In the genomic region with DNA sequence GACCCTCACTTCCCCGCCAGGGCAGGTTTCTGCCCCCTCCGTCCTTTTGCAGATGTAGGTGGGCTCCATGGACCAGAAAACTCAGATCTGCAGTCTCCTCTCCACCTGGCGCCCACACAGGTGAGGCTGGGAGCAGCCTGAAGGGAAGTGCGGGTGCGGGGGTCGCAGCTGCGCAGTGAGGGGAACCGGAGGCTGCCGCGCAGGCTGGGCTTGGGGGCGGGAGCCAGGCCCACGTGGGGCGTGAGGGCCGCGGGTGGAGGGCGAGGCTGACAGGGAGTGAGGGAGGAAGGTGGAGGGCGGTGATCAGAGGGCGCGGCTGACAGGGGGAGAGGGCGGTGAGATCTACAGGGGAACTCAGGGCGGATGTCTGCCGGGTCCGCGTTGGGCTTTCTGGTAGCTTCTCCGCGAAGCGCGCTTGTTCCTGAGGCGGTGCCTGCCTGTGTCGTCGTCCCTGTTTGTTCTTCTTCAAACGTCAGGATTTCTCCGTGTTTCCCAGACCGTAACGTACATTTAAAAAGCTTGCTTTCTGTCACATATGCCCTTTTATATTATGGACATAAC, we compare ENCODE assay signal across 8 cellular contexts.
DNase-seq lines count a peak whose midpoint lies in the region; TF ChIP-seq lines count a peak whose summit lies in the region.
"Not testable (repeated sequence)": the region's sequence is repeated elsewhere in the genome, so short reads cannot be mapped to it uniquely, and the experiment has no call there.

No MANE protein-coding gene starts in this region.

- H3K4me3 ChIP-seq in HUES64 (ENCODE audit: low read length): peak overlapping the region; percentile 33
- peak overlapping the region; percentile 30 for H3K4me3 ChIP-seq in iPS-18a (ENCODE audit: low read length)
- H3K4me3 ChIP-seq in thyroid gland (replicated peaks in 1 of 3): not testable (repeated sequence)

- H3K4me1 ChIP-seq in HUES64 (ENCODE audit: insufficient read depth, low read length); iPS-18a (ENCODE audit: control insufficient read depth, low read depth, low read length); thyroid gland: not testable (repeated sequence)

- H3K27me3 Mint-ChIP-seq in glutamatergic neuron (ENCODE audit: unreplicated experiment): not testable (repeated sequence)
- H3K27me3 Mint-ChIP-seq in nephron (ENCODE audit: low read depth) (peaks cover 17% of the 10 kb centered on the region), progenitor cell of endocrine pancreas (peaks cover 11% of the 10 kb centered on the region)

- intact Hi-C loops in thyroid gland (cut with DNase I): not testable (repeated sequence)

- not testable (repeated sequence) for TF ChIP-seq CTCF in glutamatergic neuron (IDR thresholded peaks at IDR 0.05; ENCODE audit: partially characterized antibody, unreplicated experiment); nephron (IDR thresholded peaks at IDR 0.05; ENCODE audit: unreplicated experiment in 3 of 3); progenitor cell of endocrine pancreas (IDR thresholded peaks at IDR 0.05; ENCODE audit: unreplicated experiment); thyroid gland (IDR thresholded peaks at IDR 0.05)

- H3K9me3 Mint-ChIP-seq in glutamatergic neuron (ENCODE audit: unreplicated experiment); nephron; progenitor cell of endocrine pancreas (ENCODE audit: low read depth): not testable (repeated sequence)

- peak overlapping the region; percentile 55 for H3K4me3 Mint-ChIP-seq in glutamatergic neuron (ENCODE audit: unreplicated experiment)
- peak overlapping the region; percentile 60 to 67 (median 61) for H3K4me3 Mint-ChIP-seq in nephron
- H3K4me3 Mint-ChIP-seq in progenitor cell of endocrine pancreas (ENCODE audit: low read depth): peak overlapping the region; percentile 63

- WGBS in HUES64: 81% methylated on average over 31 of the region's 35 CpGs
- 23% methylated on average over 25 to 28 of the region's 35 CpGs for WGBS in thyroid gland, 2 donors

- H3K27me3 ChIP-seq in HUES64 (ENCODE audit: insufficient read depth, low read length); iPS-18a (ENCODE audit: control insufficient read depth, insufficient read depth, low read length); thyroid gland: not testable (repeated sequence)

- H3K27ac ChIP-seq in HUES64 (ENCODE audit: low read depth, low read length); iPS-18a (ENCODE audit: low read length); thyroid gland: not testable (repeated sequence)

- not testable (repeated sequence) for H3K4me1 Mint-ChIP-seq in glutamatergic neuron (ENCODE audit: low read depth, unreplicated experiment); nephron; progenitor cell of endocrine pancreas (ENCODE audit: low read depth)

- DNase-seq in ELF-1 (ENCODE audit: low read depth, low spot score) (peak; percentile 5), astrocyte of the hippocampus (ENCODE audit: low read depth, low spot score) (peak; percentile 3), glutamatergic neuron (peak; percentile 39), thyroid gland (peak; percentile 8 to 11)
- DNase-seq in progenitor cell of endocrine pancreas (ENCODE audit: low spot score, unreplicated experiment): not testable (repeated sequence)

- H3K9ac ChIP-seq in HUES64 (ENCODE audit: low read depth, low read length); iPS-18a (ENCODE audit: low read length): not testable (repeated sequence)

- H3K36me3 ChIP-seq in HUES64 (ENCODE audit: insufficient read depth, low read length); iPS-18a (ENCODE audit: control insufficient read depth, low read depth, low read length); thyroid gland: not testable (repeated sequence)

- not testable (repeated sequence) for TF ChIP-seq POLR2A in thyroid gland (IDR thresholded peaks at IDR 0.05)

- not testable (repeated sequence) for H3K9me3 ChIP-seq in HUES64 (ENCODE audit: insufficient read depth, low read depth, low read length); iPS-18a (ENCODE audit: control insufficient read depth, low read depth, low read length); thyroid gland

- H3K27ac Mint-ChIP-seq in glutamatergic neuron (ENCODE audit: unreplicated experiment); nephron; progenitor cell of endocrine pancreas: not testable (repeated sequence)

- H3K36me3 Mint-ChIP-seq in glutamatergic neuron (ENCODE audit: unreplicated experiment); nephron (ENCODE audit: low read depth); progenitor cell of endocrine pancreas (ENCODE audit: insufficient read depth): not testable (repeated sequence)
